In the genomic region with DNA sequence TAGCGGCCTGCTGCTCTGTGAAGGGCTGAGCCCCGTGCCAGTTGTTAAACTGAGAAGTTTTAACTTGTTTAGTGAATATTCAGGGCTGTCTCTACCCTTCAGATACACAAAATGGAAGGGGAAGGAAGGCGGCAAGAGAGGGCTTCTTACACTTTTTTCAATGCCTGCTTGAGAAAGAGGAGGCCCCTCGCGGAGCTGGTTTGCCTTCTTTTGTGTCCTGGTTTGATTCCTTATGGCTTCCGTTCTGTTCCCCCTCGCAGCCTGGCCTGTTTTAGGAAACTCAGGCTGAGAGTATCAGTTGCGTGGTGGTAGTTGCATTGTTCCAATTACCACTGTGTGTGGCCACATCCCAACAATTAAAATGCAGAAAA, we compare ENCODE assay signal across 8 cellular contexts. TPM values are rescaled to one million over a fixed set of nuclear protein-coding genes. Genes with fewer than 3 reads are reported as not detected.
DNase-seq lines count a peak whose midpoint lies in the region; ATAC-seq and TF ChIP-seq lines count a peak whose summit lies in the region.

No MANE protein-coding gene starts in this region.

- POLR2A ChIA-PET in GM10248 (lab: Yijun Ruan, JAX), result interaction anchor here (0.6 to 6.5 kb wide), 6 partner anchors 12 to 204 kb away, joined by 3 to 166 read pairs (median 4); partner anchors contain the start of genes ETF1 and KDM3B

- no peaks in the 10 kb centered on the region for H3K9me3 ChIP-seq in right atrium auricular region
- H3K9me3 ChIP-seq in left lung, result no peaks in the 10 kb centered on the region
- H3K9me3 ChIP-seq in thymus (ENCODE audit: control insufficient read depth), result no peaks in the 10 kb centered on the region

- no peak for DNase-seq in right atrium auricular region (ENCODE audit: low spot score)
- DNase-seq in left ventricle myocardium superior, result no peak
- peak; percentile 43 for DNase-seq in astrocyte of the hippocampus (ENCODE audit: low read depth, low spot score)
- DNase-seq in left lung, result no peak
- DNase-seq in GM10248 (ENCODE audit: extremely low spot score), result no peak
- no peak for DNase-seq in pons (ENCODE audit: low spot score)

- H3K27ac ChIP-seq in right atrium auricular region (peak overlapping the region; percentile 96 to 98), left lung (peak overlapping the region; percentile 88 to 94), thymus (ENCODE audit: low read depth) (peak overlapping the region; percentile 80)

- CTCF ChIA-PET in GM10248 (lab: Yijun Ruan, JAX), result interaction anchor here (0.6 to 18.9 kb wide), 3 partner anchors 12 to 111 kb away, joined by 3 to 403 read pairs (median 4); partner anchors contain the start of gene KDM3B

- 24% methylated on average over 8 of the region's 8 CpGs for WGBS in thymus

- TF ChIP-seq CTCF in right atrium auricular region (IDR thresholded peaks at IDR 0.05) (no peak), left lung (IDR thresholded peaks at IDR 0.05) (no peak), GM10248 (IDR thresholded peaks at IDR 0.05; ENCODE audit: control extremely low read depth, extremely low read depth, low read depth, missing control alignments) (no peak)

- H3K4me1 ChIP-seq in right atrium auricular region (peaks cover 0 to 35% of the 10 kb centered on the region in 2 donors), left lung (peaks cover 13 to 54% of the 10 kb centered on the region in 2 donors), thymus (ENCODE audit: control insufficient read depth, insufficient read depth, low read length) (peaks cover 29% of the 10 kb centered on the region)

- H3K27me3 ChIP-seq in right atrium auricular region (no peaks in the 10 kb centered on the region), left lung (no peaks in the 10 kb centered on the region), thymus (ENCODE audit: control insufficient read depth, insufficient read depth) (no peaks in the 10 kb centered on the region)

- peak overlapping the region; percentile 90 to 95 for H3K4me3 ChIP-seq in right atrium auricular region
- H3K4me3 ChIP-seq in left lung, result peak overlapping the region; percentile 79 to 87
- peak overlapping the region; percentile 75 for H3K4me3 ChIP-seq in thymus (ENCODE audit: low read length)

- intact Hi-C loops in left ventricle myocardium superior (cut with micrococcal nuclease), result no loop called here
- intact Hi-C loops in left lung (cut with DNase I), result no loop called here

- no peak for ATAC-seq in left ventricle myocardium superior
- no peak for ATAC-seq in left lung
- no peak for ATAC-seq in HG02885 (IDR thresholded peaks at IDR 0.05; ENCODE audit: poor library complexity, unreplicated experiment)

- H3K36me3 ChIP-seq in right atrium auricular region, result peaks cover 25% of the 10 kb centered on the region
- H3K36me3 ChIP-seq in left lung, result peaks cover 0 to 32% of the 10 kb centered on the region in 2 donors
- peaks cover 13% of the 10 kb centered on the region for H3K36me3 ChIP-seq in thymus (ENCODE audit: control insufficient read depth, insufficient read depth)

RNA-seq across cellular contexts. Expression of gene FAM53C, which starts 1.0 kb away (rescaled TPM):
- total RNA-seq in right atrium auricular region (10 to 100 TPM; 18.6 to 21.4 TPM), left ventricle myocardium superior (32.3 TPM), left lung (10 to 100 TPM; 23.9 to 25.0 TPM)
- 16.7 TPM for polyA plus RNA-seq in thymus

RNA-seq across cellular contexts. Expression of gene CDC25C, which starts 7.5 kb away (rescaled TPM):
- under 1 TPM in 1 of 2 donors, not detected in 1; 0.30 TPM for total RNA-seq in right atrium auricular region
- total RNA-seq in left ventricle myocardium superior, result not detected
- total RNA-seq in left lung, result 1 to 10 TPM in 1 of 2 donors, under 1 TPM in 1; 0.34 to 2.0 TPM
- polyA plus RNA-seq in thymus, result 1.9 TPM

RNA-seq across cellular contexts. Expression of gene KDM3B, which starts 13.4 kb away (rescaled TPM):
- 10 to 100 TPM; 42.9 to 46.9 TPM for total RNA-seq in right atrium auricular region
- 40.8 TPM for total RNA-seq in left ventricle myocardium superior
- 10 to 100 TPM; 47.5 to 50.4 TPM for total RNA-seq in left lung
- polyA plus RNA-seq in thymus, result 40.0 TPM
